In the genomic region with DNA sequence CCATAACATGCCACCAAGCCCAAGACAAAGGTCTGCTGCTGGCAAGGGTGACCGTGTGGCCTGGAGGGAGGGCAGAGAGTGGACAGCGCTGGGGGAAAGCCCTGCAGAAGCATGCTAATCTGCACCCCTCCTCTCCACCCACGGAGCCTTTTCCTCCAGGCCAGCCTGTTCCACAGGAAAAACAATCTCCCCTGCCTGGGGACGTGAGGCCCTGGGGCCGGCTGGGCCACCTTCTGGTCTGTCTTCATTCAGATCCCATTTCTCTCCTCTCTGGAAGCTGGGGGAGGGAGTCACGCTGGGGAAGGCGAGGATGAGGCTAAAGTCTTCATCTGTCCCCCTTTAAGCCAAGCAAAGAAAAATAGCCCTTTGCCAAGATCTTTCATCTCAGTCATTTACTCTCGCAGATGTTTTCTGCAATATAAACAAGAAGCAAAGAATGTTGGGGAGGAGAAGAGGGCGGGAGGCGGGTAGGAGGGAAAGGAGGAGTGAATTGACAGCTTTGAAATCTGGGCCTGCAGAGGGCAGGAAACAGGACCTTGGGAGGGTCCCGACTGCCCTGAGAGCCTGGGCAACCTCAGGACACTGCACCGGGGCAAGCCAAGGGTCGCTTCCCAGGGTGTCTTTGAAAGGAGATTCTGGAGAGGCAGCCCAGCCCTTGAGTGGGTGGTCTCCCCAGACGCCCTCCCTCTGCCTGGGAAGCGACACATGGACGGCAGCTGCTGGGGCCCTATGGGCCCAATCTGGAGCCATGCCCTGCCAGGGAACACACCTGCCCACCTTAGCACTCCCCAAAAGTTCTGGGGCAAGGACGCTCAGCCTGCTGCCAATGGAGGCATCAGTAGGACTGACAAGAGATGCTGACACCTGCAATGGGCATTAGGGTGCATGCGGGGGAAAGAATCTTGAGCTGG, we compare ENCODE assay signal across 14 cellular contexts.
DNase-seq lines count a peak whose midpoint lies in the region; ATAC-seq, FAIRE-seq and TF ChIP-seq lines count a peak whose summit lies in the region.
"Had no signal": no experiment of that assay in that cellular context is flagged by ENCODE, and none has a peak within 500 bp of the region (broad histone marks: within the 10 kb centered on the region; RNA-seq: fewer than 3 reads in every experiment).

No MANE protein-coding gene starts in this region.

- POLR2A ChIA-PET in H1 (lab: Charles Lee; ENCODE audit: partially characterized antibody) = interaction anchor here (1.0 kb wide), 1 partner anchor 19 kb away, joined by 3 read pairs; no protein-coding TSS in a partner anchor
- POLR2A ChIA-PET in HepG2 (lab: Yijun Ruan, JAX) = no interaction called here

- TF ChIP-seq EP300 in H1 (IDR thresholded peaks at IDR 0.05; ENCODE audit: borderline replicate concordance in 1 of 2, low read depth in 2 of 2, low read length in 2 of 2) = no peak
- no peak for TF ChIP-seq EP300 in HepG2 (IDR thresholded peaks at IDR 0.05; ENCODE audit: low read depth in 2 of 2, low read length in 2 of 2)
- no peak for TF ChIP-seq EP300 in HepG2 (CRISPR knock-in tag; IDR thresholded peaks at IDR 0.05; ENCODE audit: borderline replicate concordance)

- H2AFZ ChIP-seq in H1 (ENCODE audit: low read length) = no peak overlapping the region
- H2AFZ ChIP-seq in HepG2 (ENCODE audit: low read length) = no peak overlapping the region

- H3K14ac ChIP-seq in H1 (ENCODE audit: insufficient read length) = no peak overlapping the region

- DNase-seq in HCEC 1CT (peak; percentile 55), H1 (ENCODE audit: low read depth in 1 of 2, low spot score in 2 of 2) (peak in 1 of 2 experiments; percentile 42), HepG2 (ENCODE audit: low spot score) (no peak), RPMI8226 (no peak), GM19239 (ENCODE audit: insufficient read length, low spot score) (no peak)
- DNase-seq: activated CD4-positive, alpha-beta T cell treated with anti-CD3 and anti-CD28 coated beads, Interleukin-2, amount 50 U/mL, for 4 hours; effector memory CD4-positive, alpha-beta T cell; NCI-H748 treated with DMSO at 0.1 percent for 48 hours had no signal

- H2BK20ac ChIP-seq in H1 (ENCODE audit: low read length) = 0 out of 2 replicates have a peak overlapping the region, but pooled peaks have one; percentile 18

- no peak overlapping the region for H3K4ac ChIP-seq in H1 (replicated peaks; ENCODE audit: insufficient read length, low read depth, low read length)

- no peak overlapping the region for H2BK15ac ChIP-seq in H1 (ENCODE audit: low read length)

- no peaks in the 10 kb centered on the region for H3K27me3 ChIP-seq in H1 (replicated peaks in 1 of 4; ENCODE audit: control insufficient read depth in 3 of 4, extremely low read depth in 1 of 4, insufficient read depth in 3 of 4, low read length in 3 of 4)
- H3K27me3 ChIP-seq in HepG2 (ENCODE audit: control insufficient read depth in 1 of 2, insufficient read depth in 2 of 2, low read length in 2 of 2) = no peaks in the 10 kb centered on the region

- intact Hi-C loops in HepG2 (cut with micrococcal nuclease; ENCODE audit: unreplicated experiment) = loop anchor here (10.0 kb wide), 1 partner anchor 414 kb away; no protein-coding TSS in a partner anchor

- H4K20me1 ChIP-seq in H1 (replicated peaks in 1 of 2; ENCODE audit: control insufficient read depth in 1 of 2, insufficient read depth in 2 of 2, low read length in 2 of 2) (no peaks in the 10 kb centered on the region), HepG2 (ENCODE audit: insufficient read depth, low read length) (no peaks in the 10 kb centered on the region)

- no peak overlapping the region for H4K5ac ChIP-seq in H1 (ENCODE audit: insufficient read length, low read depth, low read length)

- no peak for TF ChIP-seq POLR2A in H1 (IDR thresholded peaks at IDR 0.05; ENCODE audit: control extremely low read depth in 1 of 2, low read depth in 2 of 2, low read length in 2 of 2)
- TF ChIP-seq POLR2A in HepG2 (IDR thresholded peaks at IDR 0.05; ENCODE audit: insufficient read depth in 1 of 2, low read depth in 2 of 2, low read length in 2 of 2) = no peak

- no peak for TF ChIP-seq CTCF in H1 (IDR thresholded peaks at IDR 0.05; ENCODE audit: control extremely low read depth in 1 of 3, insufficient read depth in 1 of 3, low read depth in 1 of 3, low read length in 3 of 3)
- TF ChIP-seq CTCF in HepG2 (CRISPR knock-in tag; IDR thresholded peaks at IDR 0.05) = no peak; the same call in 1 of the 2 replicates

- H3K27ac ChIP-seq in H1 (ENCODE audit: low read depth, low read length) = no peak overlapping the region
- no peak overlapping the region for H3K27ac ChIP-seq in HepG2 (ENCODE audit: extremely low read length, insufficient read depth, low read length)
- peak overlapping the region in 17 of 21 experiments; percentile 16 to 74 (median 44) for H3K27ac ChIP-seq in skin epidermis

- H3K79me2 ChIP-seq in H1 (ENCODE audit: control insufficient read depth in 1 of 2, insufficient read depth in 2 of 2, low read length in 2 of 2) (no peaks in the 10 kb centered on the region), HepG2 (ENCODE audit: insufficient read depth, low read length) (no peaks in the 10 kb centered on the region)

- no peak overlapping the region for H2BK120ac ChIP-seq in H1 (replicated peaks; ENCODE audit: low read depth, low read length)

- H4K91ac ChIP-seq in H1 (replicated peaks; ENCODE audit: insufficient read length, low read length) = peak overlapping the region; percentile 29

- no peak overlapping the region; the same call in 1 of the 2 replicates for H2AK5ac ChIP-seq in H1 (ENCODE audit: low read depth, low read length)

- no peaks in the 10 kb centered on the region for H3K9me3 ChIP-seq in H1 (ENCODE audit: insufficient read depth in 2 of 2, low read depth in 1 of 2, low read length in 1 of 2)
- H3K9me3 ChIP-seq in HepG2 (ENCODE audit: low read length) = no peaks in the 10 kb centered on the region

- TF ChIP-seq RAD21 in H1 (IDR thresholded peaks at IDR 0.05 in 1 of 2, conservative IDR thresholded peaks at IDR 0.05 in 1 of 2; ENCODE audit: low read depth in 2 of 2, low read length in 2 of 2) (no peak), HepG2 (CRISPR knock-in tag; IDR thresholded peaks at IDR 0.05) (no peak)

- BruUV-seq in HepG2 (replicated peaks; lab: Mats Ljungman, UMichigan) = no TSS peak

- H3K9ac ChIP-seq in H1 (replicated peaks in 1 of 4; ENCODE audit: extremely low read depth in 1 of 4, low read depth in 3 of 4, low read length in 3 of 4) = no peak overlapping the region
- no peak overlapping the region for H3K9ac ChIP-seq in HepG2 (ENCODE audit: insufficient read depth, low read depth, low read length)

- peak overlapping the region; percentile 65; the same call in 1 of the 2 replicates for H2BK12ac ChIP-seq in H1 (ENCODE audit: low read depth, low read length)

- FAIRE-seq in H1 (lab: Jason Lieb, UNC) = no peak
- FAIRE-seq in HepG2 (lab: Jason Lieb, UNC) = no peak
- no peak for FAIRE-seq in GM19239 (lab: Jason Lieb, UNC)
- FAIRE-seq: islet of Langerhans had no signal

- no peak overlapping the region for H3K56ac ChIP-seq in H1 (replicated peaks; ENCODE audit: insufficient read length, low read depth, low read length)

- H3K36me3 ChIP-seq in H1 (ENCODE audit: control insufficient read depth in 2 of 4, insufficient read depth in 4 of 4, low read length in 3 of 4) = no peaks in the 10 kb centered on the region
- H3K36me3 ChIP-seq in HepG2 (replicated peaks in 1 of 2; ENCODE audit: control insufficient read depth in 1 of 2, insufficient read depth in 2 of 2, low read length in 2 of 2) = no peaks in the 10 kb centered on the region

- peaks cover 0 to 2% (median 0%) of the 10 kb centered on the region in 4 experiments; a peak in 1 of 7 replicates for H3K4me1 ChIP-seq in H1 (replicated peaks in 1 of 4; ENCODE audit: control insufficient read depth in 3 of 4, insufficient read depth in 4 of 4, low read length in 3 of 4)
- H3K4me1 ChIP-seq in HepG2 (ENCODE audit: insufficient read depth, low read length) = peaks cover 58% of the 10 kb centered on the region

- peak; percentile 26 for ATAC-seq in HepG2
- no peak for ATAC-seq in HG02759 (IDR thresholded peaks at IDR 0.05; ENCODE audit: unreplicated experiment)
- no peak for ATAC-seq in HG02678 (IDR thresholded peaks at IDR 0.05; ENCODE audit: unreplicated experiment)
- ATAC-seq: CD8-positive, alpha-beta T cell; HCT116 had no signal

- CTCF ChIA-PET in H1 (lab: Charles Lee; ENCODE audit: partially characterized antibody) = interaction anchor here (0.8 to 1.7 kb wide), 16 partner anchors 10 to 716 kb away, joined by 3 to 7 read pairs (median 4); no protein-coding TSS in a partner anchor
- CTCF ChIA-PET in HepG2 (lab: Yijun Ruan, JAX; ENCODE audit: low intra/inter-chr PET ratio, low total read pairs) = no interaction called here

- H3K23ac ChIP-seq in H1 (ENCODE audit: insufficient read length) = no peak overlapping the region

- no peak overlapping the region; the same call in 1 of the 2 replicates for H3K18ac ChIP-seq in H1 (ENCODE audit: extremely low read depth, low read length)

- in situ Hi-C loops in HepG2 (cut with HindIII; ENCODE audit: extremely low pct_ligation_motif_present, low pct_unique_long_range_greater_than_20kb) = loop anchor here (25.0 kb wide), 1 partner anchor 722 kb away; no protein-coding TSS in a partner anchor

- 72% methylated on average over 18 of the region's 18 CpGs; no CpG with 5 or more reads in 1 of the 2 experiments for whole genome bisulfite sequencing in H1 (ENCODE audit: extremely low coverage in 1 of 2, insufficient coverage in 1 of 2, insufficient read length in 1 of 2, insufficient replicate concordance in 2 of 2, low coverage in 1 of 2, low lambda C conversion rate in 2 of 2, missing lambda C conversion rate in 1 of 2), 2 experiments
- WGBS in HepG2 (ENCODE audit: low lambda C conversion rate) = 11% methylated on average over 11 of the region's 18 CpGs

- H3K79me1 ChIP-seq in H1 (ENCODE audit: low read depth, low read length) = no peaks in the 10 kb centered on the region

- no peak overlapping the region for H4K8ac ChIP-seq in H1 (ENCODE audit: extremely low read depth, insufficient read depth, low read length)

- H3K4me2 ChIP-seq in H1 (ENCODE audit: insufficient read depth in 1 of 2, low read depth in 2 of 2, low read length in 2 of 2) = no peak overlapping the region
- H3K4me2 ChIP-seq in HepG2 (ENCODE audit: low read depth, low read length) = peak overlapping the region; percentile 57

- H3K4me3 ChIP-seq in H1 (ENCODE audit: extremely low read depth in 1 of 4, insufficient read depth in 2 of 4, low read depth in 3 of 4, low read length in 4 of 4) = no peak overlapping the region
- peak overlapping the region in 1 of 3 experiments; percentile 49; a peak in 1 of 6 replicates for H3K4me3 ChIP-seq in HepG2 (replicated peaks in 1 of 3; ENCODE audit: insufficient read depth in 1 of 3, low read depth in 2 of 3, low read length in 3 of 3)
- no peak overlapping the region for H3K4me3 ChIP-seq in skin epidermis

- no peak overlapping the region for H2BK5ac ChIP-seq in H1 (ENCODE audit: low read depth, low read length)

- no peaks in the 10 kb centered on the region for H3K23me2 ChIP-seq in H1 (ENCODE audit: low read depth, low read length)

TF ChIP-seq in H1, 55 proteins besides CTCF, POLR2A, EP300 and RAD21 (continues in another document):
- TF ChIP-seq HDAC2 (IDR thresholded peaks at IDR 0.05; ENCODE audit: borderline replicate concordance in 1 of 2, low read depth in 2 of 2, low read length in 2 of 2) = no peak

Comparison
In these comparisons a context has a peak if more than half of its experiments do, and no peak if none do; other contexts are left out.
1. H3K27ac ChIP-seq: peak in skin epidermis (17 of 21); none in H1 (single experiment) and HepG2 (single experiment).